Comparison of ENCODE assay signal across 1 cellular context in genomic region chr7:5574770-5575269, GRCh38.
TF ChIP-seq lines count a peak whose summit lies in the region.

No MANE protein-coding gene starts in this region.

TF ChIP-seq in SK-N-SH, 30 proteins besides CTCF, POLR2A, EP300 and RAD21 (continued from another document):
- TF ChIP-seq MAX (IDR thresholded peaks at IDR 0.05; ENCODE audit: low read depth), result no peak
TF ChIP-seq in SK-N-SH: peak in this region for 3.
